In genomic region chr14:39279515-39279914, GRCh38 we compare ENCODE assay signal across 23 cellular contexts. TPM values are rescaled to one million over a fixed set of nuclear protein-coding genes. Genes with fewer than 3 reads are reported as not detected.
DNase-seq lines count a peak whose midpoint lies in the region; ATAC-seq and TF ChIP-seq lines count a peak whose summit lies in the region.
"Had no signal": no experiment of that assay in that cellular context is flagged by ENCODE, and none has a peak within 500 bp of the region (broad histone marks: within the 10 kb centered on the region; RNA-seq: fewer than 3 reads in every experiment).

No MANE protein-coding gene starts in this region.

- 84 to 86% methylated on average over 3 of the region's 3 CpGs for WGBS in upper lobe of left lung, 2 donors

- H3K4me3 ChIP-seq in upper lobe of left lung, result no peak overlapping the region
- H3K4me3 ChIP-seq: A549; BLaER1 treated with 17β-estradiol and CSF1 and Interleukin-3, amounts not matched to agents 10 nM and 100 nM; SJSA1 had no signal

- intact Hi-C loops in natural killer cell (cut with micrococcal nuclease) (no loop called here), left cardiac atrium (cut with DNase I) (no loop called here)

- ATAC-seq in natural killer cell (no peak), upper lobe of left lung (ENCODE audit: low FRiP score in 2 of 2) (no peak), left cardiac atrium (no peak)
- ATAC-seq in natural killer cell treated with Interleukin-12 subunit alpha and Interleukin-12 subunit beta and Interleukin-15 and Interleukin-18, amount 100 ng/mL, for 72 hours, result no peak
- no peak for ATAC-seq in central memory CD8-positive, alpha-beta T cell (replicated peaks; ENCODE audit: extremely low read depth, poor library complexity, severe bottlenecking)
- ATAC-seq: A549; CD8-positive, alpha-beta T cell had no signal

- no peak overlapping the region for H3K27ac ChIP-seq in upper lobe of left lung
- H3K27ac ChIP-seq: A549; BLaER1 treated with 17β-estradiol and CSF1 and Interleukin-3, amounts not matched to agents 10 nM and 100 nM; KMS-11; SJSA1 had no signal

- peaks cover 0 to 4% (median 0%) of the 10 kb centered on the region in 4 donors for H3K4me1 ChIP-seq in upper lobe of left lung
- H3K4me1 ChIP-seq: BLaER1 treated with 17β-estradiol and CSF1 and Interleukin-3, amounts not matched to agents 10 nM and 100 nM; SJSA1 had no signal

- peaks cover 0 to 42% (median 5%) of the 10 kb centered on the region in 4 donors for H3K36me3 ChIP-seq in upper lobe of left lung

- no peaks in the 10 kb centered on the region for H3K27me3 Mint-ChIP-seq in activated T-cell treated with anti-CD3 and anti-CD28 coated beads, Interleukin-2, amount 50 U/mL, for 24 hours
- H3K27me3 Mint-ChIP-seq in natural killer cell (ENCODE audit: low read depth in 2 of 2), result no peaks in the 10 kb centered on the region
- no peaks in the 10 kb centered on the region for H3K27me3 Mint-ChIP-seq in natural killer cell treated with Interleukin-12 subunit alpha and Interleukin-12 subunit beta and Interleukin-15 and Interleukin-18, amount 100 ng/mL, for 72 hours
- no peaks in the 10 kb centered on the region for H3K27me3 Mint-ChIP-seq in central memory CD8-positive, alpha-beta T cell
- H3K27me3 Mint-ChIP-seq: IgD-negative memory B cell had no signal

- H3K9me3 ChIP-seq in upper lobe of left lung, result no peaks in the 10 kb centered on the region
- H3K9me3 ChIP-seq: A549, Caco-2, SJSA1 had no signal

- peak overlapping the region; percentile 37 for H3K27ac Mint-ChIP-seq in activated T-cell treated with anti-CD3 and anti-CD28 coated beads, Interleukin-2, amount 50 U/mL, for 24 hours
- peak overlapping the region; percentile 25 to 81 for H3K27ac Mint-ChIP-seq in natural killer cell
- peak overlapping the region in 1 of 2 donors; percentile 9 for H3K27ac Mint-ChIP-seq in natural killer cell treated with Interleukin-12 subunit alpha and Interleukin-12 subunit beta and Interleukin-15 and Interleukin-18, amount 100 ng/mL, for 72 hours
- peak overlapping the region; percentile 26 for H3K27ac Mint-ChIP-seq in central memory CD8-positive, alpha-beta T cell (ENCODE audit: low read depth)

- H3K36me3 Mint-ChIP-seq in activated T-cell treated with anti-CD3 and anti-CD28 coated beads, Interleukin-2, amount 50 U/mL, for 24 hours (ENCODE audit: low read depth), result peaks cover 61% of the 10 kb centered on the region
- peaks cover 17% of the 10 kb centered on the region for H3K36me3 Mint-ChIP-seq in natural killer cell
- peaks cover 26% of the 10 kb centered on the region for H3K36me3 Mint-ChIP-seq in natural killer cell treated with Interleukin-12 subunit alpha and Interleukin-12 subunit beta and Interleukin-15 and Interleukin-18, amount 100 ng/mL, for 72 hours
- peaks cover 41% of the 10 kb centered on the region for H3K36me3 Mint-ChIP-seq in central memory CD8-positive, alpha-beta T cell (ENCODE audit: insufficient read depth)

- H3K9me3 Mint-ChIP-seq in activated T-cell treated with anti-CD3 and anti-CD28 coated beads, Interleukin-2, amount 50 U/mL, for 24 hours, result no peaks in the 10 kb centered on the region
- no peaks in the 10 kb centered on the region for H3K9me3 Mint-ChIP-seq in natural killer cell
- H3K9me3 Mint-ChIP-seq in natural killer cell treated with Interleukin-12 subunit alpha and Interleukin-12 subunit beta and Interleukin-15 and Interleukin-18, amount 100 ng/mL, for 72 hours, result no peaks in the 10 kb centered on the region
- no peaks in the 10 kb centered on the region for H3K9me3 Mint-ChIP-seq in central memory CD8-positive, alpha-beta T cell
- H3K9me3 Mint-ChIP-seq: CD8-positive, alpha-beta T cell; IgD-negative memory B cell had no signal

- H3K4me3 Mint-ChIP-seq in activated T-cell treated with anti-CD3 and anti-CD28 coated beads, Interleukin-2, amount 50 U/mL, for 24 hours, result no peak overlapping the region
- no peak overlapping the region for H3K4me3 Mint-ChIP-seq in natural killer cell
- H3K4me3 Mint-ChIP-seq in natural killer cell treated with Interleukin-12 subunit alpha and Interleukin-12 subunit beta and Interleukin-15 and Interleukin-18, amount 100 ng/mL, for 72 hours, result no peak overlapping the region
- H3K4me3 Mint-ChIP-seq in central memory CD8-positive, alpha-beta T cell, result no peak overlapping the region
- H3K4me3 Mint-ChIP-seq: CD8-positive, alpha-beta T cell; IgD-negative memory B cell had no signal

- DNase-seq in activated T-cell treated with anti-CD3 and anti-CD28 coated beads, Interleukin-2, amount 50 U/mL, for 24 hours, result no peak
- DNase-seq in activated T-cell treated with anti-CD3 and anti-CD28 coated beads, Interleukin-2, amount 50 U/mL, for 1 hour, result no peak
- no peak for DNase-seq in natural killer cell
- no peak for DNase-seq in natural killer cell treated with Interleukin-12 subunit alpha and Interleukin-12 subunit beta and Interleukin-15 and Interleukin-18, amount 100 ng/mL, for 72 hours (ENCODE audit: low spot score)
- no peak for DNase-seq in central memory CD8-positive, alpha-beta T cell (ENCODE audit: low spot score in 2 of 2)
- no peak for DNase-seq in upper lobe of left lung
- no peak for DNase-seq in left cardiac atrium
- DNase-seq: AML-193; Caco-2; CD8-positive, alpha-beta T cell; HCEC 1CT; NCI-H1048; NCI-H1417; NCI-H1694; NCI-H2029 treated with DMSO at 0.1 percent for 48 hours; NCI-H526 treated with DMSO at 0.1 percent for 48 hours; Right ventricle myocardium superior; RPMI8226 had no signal

- no peak for TF ChIP-seq EP300 in upper lobe of left lung (IDR thresholded peaks at IDR 0.05)

- TF ChIP-seq CTCF in natural killer cell (IDR thresholded peaks at IDR 0.05) (no peak), upper lobe of left lung (IDR thresholded peaks at IDR 0.05) (no peak)

- no peak for TF ChIP-seq POLR2A in upper lobe of left lung (IDR thresholded peaks at IDR 0.05)

- no peaks in the 10 kb centered on the region for H3K27me3 ChIP-seq in upper lobe of left lung
- H3K27me3 ChIP-seq: BLaER1 treated with 17β-estradiol and CSF1 and Interleukin-3, amounts not matched to agents 10 nM and 100 nM; SJSA1 had no signal

- H3K4me1 Mint-ChIP-seq in activated T-cell treated with anti-CD3 and anti-CD28 coated beads, Interleukin-2, amount 50 U/mL, for 24 hours (ENCODE audit: low read depth), result peaks cover 43% of the 10 kb centered on the region
- H3K4me1 Mint-ChIP-seq in natural killer cell, result peaks cover 41 to 48% of the 10 kb centered on the region in 2 donors
- H3K4me1 Mint-ChIP-seq in natural killer cell treated with Interleukin-12 subunit alpha and Interleukin-12 subunit beta and Interleukin-15 and Interleukin-18, amount 100 ng/mL, for 72 hours (ENCODE audit: low read depth in 2 of 2), result peaks cover 19 to 29% of the 10 kb centered on the region in 2 donors
- peaks cover 47% of the 10 kb centered on the region for H3K4me1 Mint-ChIP-seq in central memory CD8-positive, alpha-beta T cell

RNA-seq across cellular contexts. Expression of gene MIA2, which starts 45.8 kb away (rescaled TPM):
- 10 to 100 TPM; 44.7 to 45.7 (median 45.4) TPM for total RNA-seq in natural killer cell
- 10 to 100 TPM; 26.1 to 26.9 TPM for total RNA-seq in natural killer cell treated with Interleukin-12 subunit alpha and Interleukin-12 subunit beta and Interleukin-15 and Interleukin-18, amount 100 ng/mL, for 72 hours
- 10 to 100 TPM; 13.0 to 56.8 (median 25.4) TPM for total RNA-seq in upper lobe of left lung
- total RNA-seq in left cardiac atrium, result 10 to 100 TPM; 16.9 to 20.2 TPM
